Comparison of ENCODE assay signal across 8 cellular contexts in the genomic region with DNA sequence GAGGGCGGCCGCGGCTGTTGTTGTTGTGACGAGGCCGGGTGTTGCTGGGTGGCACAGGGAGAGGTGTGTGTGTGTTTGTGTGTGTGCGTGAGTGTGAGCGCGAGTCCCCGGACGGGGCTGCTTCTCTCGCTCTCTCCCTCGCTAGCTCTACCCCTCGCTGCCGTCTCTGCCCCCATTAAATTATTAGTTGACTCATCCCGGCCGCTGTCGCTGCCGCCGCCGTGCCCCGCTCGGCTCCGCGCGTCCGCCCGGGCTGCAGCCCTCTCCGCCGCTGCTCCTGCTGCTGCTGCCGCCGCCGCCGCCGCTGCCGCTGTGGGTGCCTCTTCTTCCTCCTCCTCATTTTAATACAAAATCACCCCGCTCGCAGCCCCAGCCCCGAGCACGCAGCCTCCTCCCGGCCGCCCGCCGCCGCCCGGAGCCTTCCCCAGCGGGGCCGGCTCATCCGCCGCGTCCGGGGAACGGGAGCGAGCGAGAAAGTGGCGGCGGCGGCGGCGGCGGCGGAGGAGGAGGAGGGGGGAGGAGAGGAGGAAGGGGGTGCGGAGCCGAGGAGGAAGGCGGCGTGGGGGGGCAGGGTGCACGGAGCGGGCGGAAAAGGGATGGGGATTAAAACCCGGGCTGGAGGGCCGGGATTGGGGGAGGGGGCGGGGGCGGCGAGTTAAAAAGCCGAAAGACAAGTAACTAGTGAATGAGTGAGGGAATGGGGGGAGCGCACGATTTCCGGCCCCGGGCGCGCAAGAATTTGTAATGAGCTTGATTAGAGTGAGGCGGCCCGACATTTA. TPM values are rescaled to one million over a fixed set of nuclear protein-coding genes. Genes with fewer than 3 reads are reported as not detected.
DNase-seq lines count a peak whose midpoint lies in the region; ATAC-seq and TF ChIP-seq lines count a peak whose summit lies in the region.

SATB1 (minus strand) TSS at position 478 of the 779 bp plus-strand sequence. CDS start 4,372 bp downstream, outside the sequence.

- H3K9me3 Mint-ChIP-seq in T-helper 1 cell treated with Interleukin-12 subunit alpha and Interleukin-12 subunit beta and Interleukin-4 antibody, amounts not matched to agents 30 μg/mL and 1 μg/mL, for 36 hours, result no peaks in the 10 kb centered on the region

- H3K4me1 Mint-ChIP-seq in T-helper 1 cell treated with Interleukin-12 subunit alpha and Interleukin-12 subunit beta and Interleukin-4 antibody, amounts not matched to agents 30 μg/mL and 1 μg/mL, for 36 hours (ENCODE audit: low read depth), result peaks cover 65% of the 10 kb centered on the region

- H3K27me3 ChIP-seq in ascending aorta (no peaks in the 10 kb centered on the region), right atrium auricular region (no peaks in the 10 kb centered on the region), psoas muscle (ENCODE audit: insufficient read depth in 3 of 3, low read length in 2 of 3) (no peaks in the 10 kb centered on the region)

- H3K4me3 ChIP-seq in ascending aorta (peak within 1 kb of the TSS; percentile 76 to 78), right atrium auricular region (peak within 1 kb of the TSS; percentile 88 to 89), psoas muscle (peak within 1 kb of the TSS; percentile 89)

- H3K27ac Mint-ChIP-seq in T-helper 1 cell treated with Interleukin-12 subunit alpha and Interleukin-12 subunit beta and Interleukin-4 antibody, amounts not matched to agents 30 μg/mL and 1 μg/mL, for 36 hours, result peak within 1 kb of the TSS; percentile 93

- H3K36me3 ChIP-seq in KOPT-K1 (ENCODE audit: insufficient read depth, low read length) (peaks cover 8% of the 10 kb centered on the region), ascending aorta (no peaks in the 10 kb centered on the region), right atrium auricular region (no peaks in the 10 kb centered on the region), psoas muscle (ENCODE audit: insufficient read depth in 1 of 2, low read depth in 1 of 2) (peaks cover 0 to 6% of the 10 kb centered on the region in 2 donors)

- no peaks in the 10 kb centered on the region for H3K27me3 Mint-ChIP-seq in T-helper 1 cell treated with Interleukin-12 subunit alpha and Interleukin-12 subunit beta and Interleukin-4 antibody, amounts not matched to agents 30 μg/mL and 1 μg/mL, for 36 hours (ENCODE audit: low read depth)

- POLR2A ChIA-PET in GM10248 (lab: Yijun Ruan, JAX), result no interaction called here

- no peak for TF ChIP-seq CTCF in ascending aorta (IDR thresholded peaks at IDR 0.05)
- TF ChIP-seq CTCF in right atrium auricular region (IDR thresholded peaks at IDR 0.05), result no peak
- no peak for TF ChIP-seq CTCF in psoas muscle (IDR thresholded peaks at IDR 0.05)
- no peak for TF ChIP-seq CTCF in GM10248 (IDR thresholded peaks at IDR 0.05; ENCODE audit: control extremely low read depth, extremely low read depth, low read depth, missing control alignments)

- ATAC-seq in GM21529 (IDR thresholded peaks at IDR 0.05; ENCODE audit: unreplicated experiment) (peak; percentile 59), psoas muscle (peak; percentile 83 to 86 (median 84))

- H3K4me1 ChIP-seq in ascending aorta (peaks cover 0 to 8% of the 10 kb centered on the region in 2 donors), right atrium auricular region (peaks cover 0 to 14% of the 10 kb centered on the region in 2 donors), psoas muscle (peaks cover 2% of the 10 kb centered on the region)

- H3K27ac ChIP-seq in KOPT-K1 (ENCODE audit: low read depth, low read length, poor library complexity, severe bottlenecking) (peak within 1 kb of the TSS; percentile 75), ascending aorta (peak within 1 kb of the TSS; percentile 74 to 83), right atrium auricular region (peak within 1 kb of the TSS; percentile 94 to 98), psoas muscle (peak within 1 kb of the TSS; percentile 97)

- CTCF ChIA-PET in GM10248 (lab: Yijun Ruan, JAX), result no interaction called here

- H3K9me3 ChIP-seq in KOPT-K1 (ENCODE audit: insufficient read depth, low read length, poor library complexity, severe bottlenecking), result no peaks in the 10 kb centered on the region
- no peaks in the 10 kb centered on the region for H3K9me3 ChIP-seq in ascending aorta
- no peaks in the 10 kb centered on the region for H3K9me3 ChIP-seq in right atrium auricular region
- no peaks in the 10 kb centered on the region for H3K9me3 ChIP-seq in psoas muscle

- DNase-seq in COR-L47 (lab: John Stamatoyannopoulos, UW), result peak; percentile 76
- DNase-seq in ascending aorta (ENCODE audit: low spot score in 2 of 2), result peak; percentile 27 to 86
- DNase-seq in right atrium auricular region (ENCODE audit: low spot score), result peak; percentile 73
- DNase-seq in psoas muscle, result peak; percentile 85 to 90
- DNase-seq in GM10248 (ENCODE audit: extremely low spot score), result no peak

- WGBS in psoas muscle, 3 donors, result 0% methylated on average over 44 to 82 of the region's 82 CpGs

- H3K4me3 Mint-ChIP-seq in T-helper 1 cell treated with Interleukin-12 subunit alpha and Interleukin-12 subunit beta and Interleukin-4 antibody, amounts not matched to agents 30 μg/mL and 1 μg/mL, for 36 hours, result peak within 1 kb of the TSS; percentile 96

- H3K36me3 Mint-ChIP-seq in T-helper 1 cell treated with Interleukin-12 subunit alpha and Interleukin-12 subunit beta and Interleukin-4 antibody, amounts not matched to agents 30 μg/mL and 1 μg/mL, for 36 hours (ENCODE audit: low read depth), result peaks cover 69% of the 10 kb centered on the region

- intact Hi-C loops in ascending aorta (cut with DNase I) (loop anchor here (1.0 to 10.0 kb wide), 5 partner anchors 20 to 1610 kb away; partner anchors contain the start of genes RAB5A and TBC1D5), psoas muscle (cut with DNase I) (no loop called here)

RNA-seq across cellular contexts. Expression of gene SATB1, which starts in this region (rescaled TPM):
- total RNA-seq in ascending aorta (7.7 TPM), right atrium auricular region (10 to 100 TPM; 41.6 to 45.2 TPM), psoas muscle (10 to 100 TPM; 34.0 to 53.2 (median 50.7) TPM)
- polyA plus RNA-seq in psoas muscle, result 10 to 100 TPM in 2 of 3 donors, 1 to 10 TPM in 1; 6.4 to 27.8 (median 24.4) TPM
